1 cellular context compared by ENCODE assay signal in genomic region chr10:31944071-31944433, GRCh38.
TF ChIP-seq lines count a peak whose summit lies in the region.

No MANE protein-coding gene starts in this region.

TF ChIP-seq in H1, 55 proteins besides CTCF, POLR2A, EP300 and RAD21:
- TF ChIP-seq JUN (IDR thresholded peaks at IDR 0.05; ENCODE audit: low read depth, low read length) (no peak), ATF2 (IDR thresholded peaks at IDR 0.05; ENCODE audit: low read length) (no peak), BRCA1 (IDR thresholded peaks at IDR 0.05; ENCODE audit: low read depth, low read length) (no peak), CHD7 (IDR thresholded peaks at IDR 0.05; ENCODE audit: insufficient replicate concordance, low read length) (no peak), ZNF274 (IDR thresholded peaks at IDR 0.05; ENCODE audit: borderline replicate concordance, extremely low read depth, low read length) (no peak), EZH2 (IDR thresholded peaks at IDR 0.05; ENCODE audit: low read depth, low read length, severe bottlenecking) (no peak), SIN3A (conservative IDR thresholded peaks at IDR 0.05 in 1 of 2, IDR thresholded peaks at IDR 0.05 in 1 of 2; ENCODE audit: low read depth in 1 of 2, low read length in 2 of 2) (no peak), NRF1 (IDR thresholded peaks at IDR 0.05; ENCODE audit: low read depth, low read length) (no peak), TAF1 (IDR thresholded peaks at IDR 0.05; ENCODE audit: low read depth, low read length) (no peak), USF2 (IDR thresholded peaks at IDR 0.05; ENCODE audit: low read length) (no peak), E2F6 (IDR thresholded peaks at IDR 0.05) (no peak), MAX (IDR thresholded peaks at IDR 0.05) (no peak), TAF7 (optimal IDR thresholded peaks at IDR 0.05; ENCODE audit: borderline replicate concordance, low read depth, low read length) (no peak), PHF8 (conservative IDR thresholded peaks at IDR 0.05; ENCODE audit: low read depth, low read length) (no peak), RXRA (IDR thresholded peaks at IDR 0.05; ENCODE audit: insufficient read depth, low read depth, low read length) (no peak), HDAC6 (IDR thresholded peaks at IDR 0.05; ENCODE audit: low read depth, low read length) (no peak), CREB1 (IDR thresholded peaks at IDR 0.05) (no peak)
